8 cellular contexts compared by ENCODE assay signal in the genomic region with DNA sequence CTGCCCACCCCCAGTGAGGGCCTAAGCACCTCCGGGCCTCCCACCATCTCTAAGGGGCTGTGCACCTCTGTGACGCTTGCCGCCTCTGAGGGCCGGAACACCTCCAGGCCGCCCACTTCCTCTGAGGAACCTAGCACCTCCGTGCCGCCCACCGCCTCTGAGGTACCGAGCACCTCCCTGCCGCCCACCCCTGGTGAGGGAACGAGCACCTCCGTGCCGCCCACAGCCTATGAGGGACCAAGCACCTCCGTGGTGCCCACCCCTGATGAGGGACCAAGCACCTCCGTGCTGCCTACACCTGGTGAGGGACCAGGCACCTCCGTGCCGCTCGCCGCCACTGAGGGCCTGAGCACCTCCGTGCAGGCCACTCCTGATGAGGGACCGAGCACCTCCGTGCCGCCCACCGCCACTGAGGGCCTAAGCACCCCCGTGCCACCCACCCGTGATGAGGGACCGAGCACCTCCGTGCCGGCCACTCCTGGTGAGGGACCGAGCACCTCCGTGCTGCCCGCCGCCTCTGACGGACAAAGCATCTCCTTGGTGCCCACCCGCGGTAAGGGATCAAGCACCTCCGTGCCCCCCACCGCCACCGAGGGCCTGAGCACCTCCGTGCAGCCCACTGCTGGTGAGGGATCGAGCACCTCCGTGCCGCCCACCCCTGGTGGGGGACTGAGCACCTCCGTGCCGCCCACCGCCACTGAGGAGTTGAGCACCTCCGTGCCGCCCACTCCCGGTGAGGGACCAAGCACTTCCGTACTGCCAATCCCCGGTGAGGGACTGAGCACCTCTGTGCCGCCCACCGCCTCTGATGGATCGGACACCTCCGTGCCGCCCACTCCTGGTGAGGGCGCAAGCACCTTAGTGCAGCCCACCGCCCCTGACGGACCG. TPM values are rescaled to one million over a fixed set of nuclear protein-coding genes. Genes with fewer than 3 reads are reported as not detected.
DNase-seq lines count a peak whose midpoint lies in the region; ATAC-seq lines count a peak whose summit lies in the region.

No MANE protein-coding gene starts in this region.

- CTCF ChIA-PET in activated CD4-positive, alpha-beta T cell treated with anti-CD3 and anti-CD28 coated beads for 36 hours (lab: Charles Lee) = no interaction called here

- no peaks in the 10 kb centered on the region for H3K9me3 Mint-ChIP-seq in activated CD4-positive, alpha-beta T cell treated with anti-CD3 and anti-CD28 coated beads for 36 hours (ENCODE audit: low read depth)

- no peak overlapping the region for H3K27ac ChIP-seq in subcutaneous abdominal adipose tissue (ENCODE audit: low read depth, low read length)

- H3K4me1 Mint-ChIP-seq in activated CD4-positive, alpha-beta T cell treated with anti-CD3 and anti-CD28 coated beads for 36 hours = peaks cover 37% of the 10 kb centered on the region

- no peaks in the 10 kb centered on the region for H3K36me3 ChIP-seq in mucosa of stomach (ENCODE audit: control insufficient read depth, insufficient read depth, low read length)
- no peaks in the 10 kb centered on the region for H3K36me3 ChIP-seq in subcutaneous abdominal adipose tissue (ENCODE audit: control insufficient read depth in 5 of 5, insufficient read depth in 5 of 5, low read length in 5 of 5)

- POLR2A ChIA-PET in activated CD4-positive, alpha-beta T cell treated with anti-CD3 and anti-CD28 coated beads for 36 hours (lab: Charles Lee) = no interaction called here

- H3K4me3 ChIP-seq in mucosa of stomach (ENCODE audit: low read length) (peak overlapping the region; percentile 60), subcutaneous abdominal adipose tissue (ENCODE audit: low read depth in 1 of 5, low read length in 5 of 5) (peak overlapping the region in 4 of 5 donors; percentile 70 to 85 (median 79))

- no peaks in the 10 kb centered on the region for H3K27me3 Mint-ChIP-seq in activated CD4-positive, alpha-beta T cell treated with anti-CD3 and anti-CD28 coated beads for 36 hours

- intact Hi-C loops in activated CD4-positive, alpha-beta T cell treated with anti-CD3 and anti-CD28 coated beads for 36 hours (cut with DNase I, micrococcal nuclease) = loop anchor here in 1 of 2 experiments (10.0 kb wide), 1 partner anchor 1466 kb away; a partner anchor contains a TSS

- H3K9me3 ChIP-seq in mucosa of stomach (ENCODE audit: control insufficient read depth, low read length) (no peaks in the 10 kb centered on the region), subcutaneous abdominal adipose tissue (ENCODE audit: control insufficient read depth in 5 of 5, low read length in 5 of 5) (no peaks in the 10 kb centered on the region)

- no peaks in the 10 kb centered on the region for H3K36me3 Mint-ChIP-seq in activated CD4-positive, alpha-beta T cell treated with anti-CD3 and anti-CD28 coated beads for 36 hours (ENCODE audit: low read depth)

- H3K27me3 ChIP-seq in mucosa of stomach (ENCODE audit: control insufficient read depth, insufficient read depth, low read length) = no peaks in the 10 kb centered on the region
- peaks cover 0 to 12% (median 5%) of the 10 kb centered on the region in 5 donors for H3K27me3 ChIP-seq in subcutaneous abdominal adipose tissue (ENCODE audit: control insufficient read depth in 5 of 5, insufficient read depth in 4 of 5, low read length in 5 of 5)

- peak overlapping the region; percentile 25 for H3K27ac Mint-ChIP-seq in activated CD4-positive, alpha-beta T cell treated with anti-CD3 and anti-CD28 coated beads for 36 hours

- H3K4me1 ChIP-seq in mucosa of stomach (ENCODE audit: control insufficient read depth, insufficient read depth, low read length) (no peaks in the 10 kb centered on the region), subcutaneous abdominal adipose tissue (ENCODE audit: control insufficient read depth in 5 of 5, insufficient read depth in 5 of 5, low read length in 5 of 5) (peaks cover 0 to 16% (median 13%) of the 10 kb centered on the region in 5 donors)

- peak; percentile 47 for DNase-seq in activated CD4-positive, alpha-beta T cell treated with anti-CD3 and anti-CD28 coated beads for 36 hours
- peak; percentile 38 for DNase-seq in effector CD4-positive, alpha-beta T cell
- DNase-seq in H4 (ENCODE audit: low spot score) = no peak
- no peak for DNase-seq in DMS153 (lab: John Stamatoyannopoulos, UW)

- H3K9ac ChIP-seq in mucosa of stomach (ENCODE audit: low read length) (peak overlapping the region; percentile 55), subcutaneous abdominal adipose tissue (ENCODE audit: low read length in 5 of 5) (peak overlapping the region in 3 of 5 donors; percentile 63 to 83 (median 78))

- ATAC-seq in GM19324 (IDR thresholded peaks at IDR 0.05; ENCODE audit: low FRiP score, unreplicated experiment) (peak; percentile 16), HG03097 (IDR thresholded peaks at IDR 0.05; ENCODE audit: low FRiP score, unreplicated experiment) (peak; percentile 32)
- peak; percentile 40 for ATAC-seq in activated CD4-positive, alpha-beta T cell treated with anti-CD3 and anti-CD28 coated beads for 36 hours

- peak overlapping the region; percentile 79 for H3K4me3 Mint-ChIP-seq in activated CD4-positive, alpha-beta T cell treated with anti-CD3 and anti-CD28 coated beads for 36 hours

RNA-seq across cellular contexts. Expression of a gene that starts 1.0 kb away (rescaled TPM):
- total RNA-seq in activated CD4-positive, alpha-beta T cell treated with anti-CD3 and anti-CD28 coated beads for 36 hours = 1 to 10 TPM; 3.8 to 4.0 TPM
- total RNA-seq in H4 (2014; rRNA removed; shearing (Covaris generic)) = 0.92 and 1.5 TPM in 2 replicates

Comparison
In these comparisons a context has a peak if more than half of its experiments do, and no peak if none do; other contexts are left out.
1. DNase-seq: peak in activated CD4-positive, alpha-beta T cell treated with anti-CD3 and anti-CD28 coated beads for 36 hours (single experiment) and effector CD4-positive, alpha-beta T cell (single experiment); none in H4 (single experiment) and DMS153 (single experiment).
2. Peak in every context shown above with its lines, with median percentiles within 50 percentile points of each other: ATAC-seq.